In genomic region chr1:223010552-223011229, GRCh38 we compare ENCODE assay signal across 1 cellular context.
TF ChIP-seq lines count a peak whose summit lies in the region.

No MANE protein-coding gene starts in this region.

TF ChIP-seq in HepG2, 621 proteins besides CTCF, POLR2A, EP300 and RAD21 (continued from another document):
- TF ChIP-seq ZHX2 (IDR thresholded peaks at IDR 0.05; ENCODE audit: low read depth) (no peak), ZHX2 (CRISPR knock-in tag; IDR thresholded peaks at IDR 0.05; ENCODE audit: borderline replicate concordance) (no peak), SOX5 (CRISPR knock-in tag; IDR thresholded peaks at IDR 0.05; ENCODE audit: borderline replicate concordance) (peak; percentile 28; the same call in 1 of the 2 replicates), ZNF235 (CRISPR knock-in tag; IDR thresholded peaks at IDR 0.05; ENCODE audit: borderline replicate concordance) (no peak)
